Comparison of ENCODE assay signal across 19 cellular contexts in the genomic region with DNA sequence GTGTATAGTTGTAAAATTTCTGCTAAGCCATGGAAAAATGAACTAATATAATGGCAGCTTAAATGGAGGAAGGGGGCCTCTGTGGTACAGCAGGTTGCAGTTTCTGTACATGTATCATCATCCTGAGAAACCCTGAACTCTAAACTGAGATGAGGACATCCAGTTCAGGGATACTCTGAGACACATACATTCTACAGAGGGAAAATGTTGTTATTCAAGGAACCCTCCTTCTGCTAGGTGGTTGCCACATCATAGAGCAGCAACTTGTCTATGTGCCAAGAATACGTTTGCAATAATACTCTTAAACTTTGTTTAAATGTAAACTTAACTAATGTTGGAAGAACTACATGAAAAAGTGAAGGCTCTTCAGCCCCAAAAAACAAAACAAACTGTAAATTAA. TPM values are rescaled to one million over a fixed set of nuclear protein-coding genes. Genes with fewer than 3 reads are reported as not detected.
"Had no signal": no experiment of that assay in that cellular context is flagged by ENCODE, and none has a peak within 500 bp of the region (broad histone marks: within the 10 kb centered on the region; RNA-seq: fewer than 3 reads in every experiment).

No MANE protein-coding gene starts in this region.

- DNase-seq: activated CD4-positive, alpha-beta T cell treated with anti-CD3 and anti-CD28 coated beads for 36 hours; activated CD8-positive, alpha-beta memory T cell treated with anti-CD3 and anti-CD28 coated beads, Interleukin-2, amount 50 U/mL, for 4 hours; activated CD8-positive, alpha-beta T cell treated with anti-CD3 and anti-CD28 coated beads for 36 hours; activated gamma-delta T cell treated with Interleukin-2 at 50 U/mL for 16 hours; activated naive CD8-positive, alpha-beta T cell treated with anti-CD3 and anti-CD28 coated beads, Interleukin-2, amount 10 ng/mL, durations not matched to agents 7 days and 5 days; activated T-cell treated with anti-CD3 and anti-CD28 coated beads, Interleukin-2, amount 50 U/mL, for 72 hours; aorta; effector CD4-positive, alpha-beta T cell; foreskin melanocyte; heart left ventricle; kidney; midbrain; naive thymus-derived CD4-positive, alpha-beta T cell; ovary; stomach; T-helper 1 cell had no signal

- H3K27ac Mint-ChIP-seq: activated CD4-positive, alpha-beta T cell treated with anti-CD3 and anti-CD28 coated beads for 36 hours; activated CD8-positive, alpha-beta T cell treated with anti-CD3 and anti-CD28 coated beads for 36 hours; activated naive CD8-positive, alpha-beta T cell treated with anti-CD3 and anti-CD28 coated beads, Interleukin-2, amount 10 ng/mL, durations not matched to agents 7 days and 5 days; activated T-cell treated with anti-CD3 and anti-CD28 coated beads, Interleukin-2, amount 50 U/mL, for 72 hours; naive thymus-derived CD4-positive, alpha-beta T cell had no signal

- H3K36me3 Mint-ChIP-seq: activated naive CD8-positive, alpha-beta T cell treated with anti-CD3 and anti-CD28 coated beads, Interleukin-2, amount 10 ng/mL, durations not matched to agents 7 days and 5 days had no signal

- H3K27me3 ChIP-seq: ovary, tibial nerve had no signal

- H3K9me3 ChIP-seq: heart left ventricle, ovary, stomach, tibial nerve had no signal

- H3K4me3 Mint-ChIP-seq: activated CD4-positive, alpha-beta T cell treated with anti-CD3 and anti-CD28 coated beads for 36 hours; activated CD8-positive, alpha-beta T cell treated with anti-CD3 and anti-CD28 coated beads for 36 hours; activated naive CD8-positive, alpha-beta T cell treated with anti-CD3 and anti-CD28 coated beads, Interleukin-2, amount 10 ng/mL, durations not matched to agents 7 days and 5 days; activated T-cell treated with anti-CD3 and anti-CD28 coated beads, Interleukin-2, amount 50 U/mL, for 72 hours; naive thymus-derived CD4-positive, alpha-beta T cell had no signal

- H3K4me3 ChIP-seq: ovary had no signal

- ATAC-seq: activated CD4-positive, alpha-beta T cell treated with anti-CD3 and anti-CD28 coated beads for 36 hours; activated CD8-positive, alpha-beta T cell treated with anti-CD3 and anti-CD28 coated beads for 36 hours; activated T-cell treated with anti-CD3 and anti-CD28 coated beads, Interleukin-2, amount 50 U/mL, for 72 hours; heart left ventricle; naive thymus-derived CD4-positive, alpha-beta T cell had no signal

- H3K4me1 Mint-ChIP-seq: activated CD4-positive, alpha-beta T cell treated with anti-CD3 and anti-CD28 coated beads for 36 hours; activated naive CD8-positive, alpha-beta T cell treated with anti-CD3 and anti-CD28 coated beads, Interleukin-2, amount 10 ng/mL, durations not matched to agents 7 days and 5 days had no signal

- H3K9me3 Mint-ChIP-seq: activated CD8-positive, alpha-beta T cell treated with anti-CD3 and anti-CD28 coated beads for 36 hours; activated naive CD8-positive, alpha-beta T cell treated with anti-CD3 and anti-CD28 coated beads, Interleukin-2, amount 10 ng/mL, durations not matched to agents 7 days and 5 days had no signal

- H3K36me3 ChIP-seq: heart left ventricle, ovary, stomach, tibial nerve had no signal

- H3K27ac ChIP-seq: ovary, VCaP had no signal

RNA-seq across cellular contexts. Expression of gene TENM2, which starts 1.8 kb away (rescaled TPM):
- total RNA-seq: activated CD8-positive, alpha-beta T cell treated with anti-CD3 and anti-CD28 coated beads for 36 hours; activated naive CD8-positive, alpha-beta T cell treated with anti-CD3 and anti-CD28 coated beads, Interleukin-2, amount 10 ng/mL, durations not matched to agents 7 days and 5 days; endothelial cell of umbilical vein; naive thymus-derived CD4-positive, alpha-beta T cell had no signal
- polyA plus RNA-seq: naive thymus-derived CD4-positive, alpha-beta T cell had no signal
